Comparison of ENCODE assay signal across 27 cellular contexts in genomic region chr15:77610731-77611130, GRCh38. TPM values are rescaled to one million over a fixed set of nuclear protein-coding genes. Genes with fewer than 3 reads are reported as not detected.
"Had no signal": no experiment of that assay in that cellular context is flagged by ENCODE, and none has a peak within 500 bp of the region (broad histone marks: within the 10 kb centered on the region; RNA-seq: fewer than 3 reads in every experiment).

No MANE protein-coding gene starts in this region.

- H3K27ac ChIP-seq: Peyer's patch, RWPE1, SJSA1 had no signal

- ATAC-seq: activated T-helper 17 cell treated with anti-CD3 and anti-CD28 coated beads, Interleukin-2, amount 50 U/mL, for 72 hours had no signal

- H3K4me3 ChIP-seq: Peyer's patch, SJSA1 had no signal

- H3K4me1 ChIP-seq: Peyer's patch, SJSA1 had no signal

- H3K36me3 ChIP-seq: Peyer's patch, SJSA1 had no signal

- DNase-seq: activated B cell treated with CpG ODN at 0.5 μM for 24 hours; activated CD4-positive, alpha-beta memory T cell treated with anti-CD3 and anti-CD28 coated beads for 36 hours; activated CD4-positive, alpha-beta T cell treated with anti-CD3 and anti-CD28 coated beads, Interleukin-2, amount 10 ng/mL, durations not matched to agents 7 days and 5 days; activated CD8-positive, alpha-beta memory T cell treated with anti-CD3 and anti-CD28 coated beads for 24 hours; activated gamma-delta T cell treated with Interleukin-2 at 50 U/mL for 16 hours; activated naive CD4-positive, alpha-beta T cell treated with anti-CD3 and anti-CD28 coated beads, Interleukin-2, amount 10 ng/mL, durations not matched to agents 7 days and 5 days; activated naive CD8-positive, alpha-beta T cell treated with anti-CD3 and anti-CD28 coated beads for 36 hours; activated T-cell treated with anti-CD3 and anti-CD28 coated beads for 4 hours; activated T-cell treated with anti-CD3 and anti-CD28 coated beads, Interleukin-2, amount 50 U/mL, for 48 hours; KG1; NCI-H1048; NCI-H146; NCI-H187 treated with DMSO at 0.1 percent for 48 hours; NCI-H2081 treated with DMSO at 0.1 percent for 48 hours; NCI-H226; NCI-H510A; NCI-H69; NK-92 treated with Interleukin-12 subunit alpha and Interleukin-12 subunit beta, amount 100 ng/mL, for 24 hours; OCI-M1; Peyer's patch; Right ventricle myocardium superior had no signal

- H3K9me3 ChIP-seq: Peyer's patch, SJSA1 had no signal

- H3K27me3 ChIP-seq: Peyer's patch, SJSA1 had no signal

RNA-seq across cellular contexts. Expression of gene LINGO1, which starts 22.0 kb away (rescaled TPM):
- total RNA-seq: activated B cell treated with CpG ODN at 0.5 μM for 24 hours; activated CD4-positive, alpha-beta memory T cell treated with anti-CD3 and anti-CD28 coated beads for 36 hours; activated CD4-positive, alpha-beta T cell treated with anti-CD3 and anti-CD28 coated beads, Interleukin-2, amount 10 ng/mL, durations not matched to agents 7 days and 5 days; activated naive CD8-positive, alpha-beta T cell treated with anti-CD3 and anti-CD28 coated beads for 36 hours; activated T-helper 17 cell treated with anti-CD3 and anti-CD28 coated beads, Interleukin-2, amount 50 U/mL, for 72 hours; bronchial epithelial cell; LHCN-M2; M059J; SJSA1 had no signal
